In genomic region chr5:150252489-150252888, GRCh38 we compare ENCODE assay signal across 23 cellular contexts. TPM values are rescaled to one million over a fixed set of nuclear protein-coding genes. Genes with fewer than 3 reads are reported as not detected.
"Had no signal": no experiment of that assay in that cellular context is flagged by ENCODE, and none has a peak within 500 bp of the region (broad histone marks: within the 10 kb centered on the region; RNA-seq: fewer than 3 reads in every experiment).

No MANE protein-coding gene starts in this region.

- DNase-seq: IMR-90, Kasumi-1, MM.1S, NCI-H1092 treated with DMSO at 0.1 percent for 48 hours, NCI-H1436, NCI-H1694, NCI-H1930, NCI-H2081, NCI-H2107, NCI-H2227 treated with DMSO at 0.1 percent for 48 hours, NCI-H510A, NCI-H524 treated with DMSO at 0.1 percent for 48 hours, NCI-H69, NCI-H774, RPMI8226, SHP77, SK-N-SH, SW 1271, T-cell had no signal

- H3K9ac ChIP-seq: KMS-11, SK-N-SH had no signal

- H3K4me2 ChIP-seq: KMS-11, SK-N-SH had no signal

- FAIRE-seq: RCC 7860 had no signal

- H3K9me3 ChIP-seq: SK-N-SH had no signal

- H3K27ac ChIP-seq: KMS-11 had no signal

- ATAC-seq: T-cell had no signal

RNA-seq across cellular contexts. Expression of gene CAMK2A, which starts 37.1 kb away (rescaled TPM):
- total RNA-seq: HT-29, SK-MEL-5, T-cell had no signal

RNA-seq across cellular contexts. Expression of gene ARSI, which starts 50.2 kb away (rescaled TPM):
- total RNA-seq: HT-29, SK-MEL-5 had no signal
